Comparison of ENCODE assay signal across 8 cellular contexts in the genomic region with DNA sequence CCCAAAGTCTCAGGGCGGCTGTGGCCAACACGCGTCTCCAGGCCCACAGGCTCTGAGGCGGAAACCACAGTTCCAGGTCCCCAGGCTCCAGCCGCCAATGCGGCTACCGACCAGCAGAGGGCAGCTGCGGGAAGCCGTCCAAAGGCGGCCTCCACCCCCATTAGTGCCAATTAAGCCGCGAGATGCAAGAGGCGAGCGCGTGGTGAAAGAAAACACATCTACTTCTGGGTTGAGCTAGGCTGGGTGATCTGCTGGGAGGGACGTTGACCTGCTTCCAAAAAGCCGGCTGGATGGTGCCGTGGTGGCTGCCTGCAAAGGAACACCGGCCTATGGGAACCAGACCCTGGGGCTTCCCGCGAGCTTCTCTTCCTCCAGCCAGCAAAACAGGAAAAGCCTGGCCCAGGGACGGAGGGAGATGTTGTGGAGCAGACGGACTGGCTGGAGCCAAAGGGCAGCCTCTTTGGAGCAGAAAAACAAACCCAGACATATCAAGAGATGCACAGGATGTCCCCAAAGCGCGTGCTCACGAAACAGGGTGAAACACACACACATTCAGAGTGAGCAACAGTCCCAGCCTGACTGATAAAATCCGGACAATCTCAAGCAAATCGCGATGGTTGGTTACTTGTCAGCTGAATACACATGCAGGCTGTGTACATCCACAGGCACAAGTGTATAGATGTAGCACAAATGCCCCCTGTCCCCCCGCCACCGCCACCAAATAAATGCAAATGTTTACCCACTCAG.
DNase-seq lines count a peak whose midpoint lies in the region; ATAC-seq and TF ChIP-seq lines count a peak whose summit lies in the region.

No MANE protein-coding gene starts in this region.

- no peak overlapping the region for H3K9ac ChIP-seq in PC-3 (ENCODE audit: low read length)

- ATAC-seq in GM21737 (IDR thresholded peaks at IDR 0.05; ENCODE audit: unreplicated experiment), result peak; percentile 96
- peak; percentile 61 for ATAC-seq in PC-3
- ATAC-seq in activated naive CD8-positive, alpha-beta T cell treated with anti-CD3 and anti-CD28 coated beads, Interleukin-2, amount 50 U/mL, for 24 hours, result peak; percentile 63
- peak; percentile 89 to 93 for ATAC-seq in left cardiac atrium

- H3K9me3 Mint-ChIP-seq in activated naive CD8-positive, alpha-beta T cell treated with anti-CD3 and anti-CD28 coated beads, Interleukin-2, amount 50 U/mL, for 24 hours, result no peaks in the 10 kb centered on the region

- no peaks in the 10 kb centered on the region for H3K9me3 ChIP-seq in PC-3 (ENCODE audit: low read length)

- BruUV-seq in PC-3 (replicated peaks; lab: Mats Ljungman, UMichigan), result no TSS peak

- intact Hi-C loops in PC-3 (cut with micrococcal nuclease) (no loop called here), left cardiac atrium (cut with DNase I) (loop anchor here (2.0 to 10.0 kb wide), 4 partner anchors 408 to 792 kb away; no protein-coding TSS in a partner anchor), posterior cingulate gyrus (cut with DNase I) (loop anchor here (1.0 to 2.0 kb wide), 2 partner anchors 412 to 793 kb away; no protein-coding TSS in a partner anchor)

- H3K27ac Mint-ChIP-seq in activated naive CD8-positive, alpha-beta T cell treated with anti-CD3 and anti-CD28 coated beads, Interleukin-2, amount 50 U/mL, for 24 hours, result no peak overlapping the region

- peaks cover 25% of the 10 kb centered on the region for H3K27me3 Mint-ChIP-seq in activated naive CD8-positive, alpha-beta T cell treated with anti-CD3 and anti-CD28 coated beads, Interleukin-2, amount 50 U/mL, for 24 hours

- peak overlapping the region; percentile 83 for H2AFZ ChIP-seq in PC-3 (ENCODE audit: low read length)

- in situ Hi-C loops in G401 (cut with HindIII; ENCODE audit: low sequenced_read_pairs), result no loop called here

- peak; percentile 69 for TF ChIP-seq CTCF in PC-3 (conservative IDR thresholded peaks at IDR 0.05; ENCODE audit: low read depth, low read length)

- POLR2A ChIA-PET in PC-3 (lab: Charles Lee; ENCODE audit: unreplicated experiment), result no interaction called here

- peak; percentile 70 for TF ChIP-seq RAD21 in Ishikawa (IDR thresholded peaks at IDR 0.05; ENCODE audit: low read depth)

- H3K4me3 ChIP-seq in PC-3 (ENCODE audit: low read length), result peak overlapping the region; percentile 53; the same call in 1 of the 2 replicates

- CTCF ChIA-PET in PC-3 (lab: Charles Lee), result interaction anchor here (0.6 kb wide), 1 partner anchor 291 kb away, joined by 4 read pairs; no protein-coding TSS in a partner anchor

- H4K20me1 ChIP-seq in PC-3 (ENCODE audit: low read length), result no peaks in the 10 kb centered on the region

- H3K27me3 ChIP-seq in PC-3 (ENCODE audit: low read length), result no peaks in the 10 kb centered on the region

- H3K79me2 ChIP-seq in PC-3 (ENCODE audit: low read length), result no peaks in the 10 kb centered on the region

- H3K4me2 ChIP-seq in PC-3 (ENCODE audit: low read length), result peak overlapping the region; percentile 79

- H3K4me3 Mint-ChIP-seq in activated naive CD8-positive, alpha-beta T cell treated with anti-CD3 and anti-CD28 coated beads, Interleukin-2, amount 50 U/mL, for 24 hours, result no peak overlapping the region

- H3K27ac ChIP-seq in PC-3 (ENCODE audit: low read length), result no peak overlapping the region

- H3K36me3 ChIP-seq in PC-3 (ENCODE audit: low read depth, low read length), result no peaks in the 10 kb centered on the region

- H3K36me3 Mint-ChIP-seq in activated naive CD8-positive, alpha-beta T cell treated with anti-CD3 and anti-CD28 coated beads, Interleukin-2, amount 50 U/mL, for 24 hours (ENCODE audit: low read depth), result no peaks in the 10 kb centered on the region

- no peaks in the 10 kb centered on the region for H3K9me2 ChIP-seq in PC-3 (replicated peaks; ENCODE audit: low read length)

- DNase-seq in G401 (ENCODE audit: low spot score) (peak; percentile 83), PC-3 (peak; percentile 54), left cardiac atrium (peak; percentile 84), posterior cingulate gyrus (peak; percentile 67 to 96 (median 81)), AML-193 (lab: John Stamatoyannopoulos, UW) (no peak)
- DNase-seq in activated naive CD8-positive, alpha-beta T cell treated with anti-CD3 and anti-CD28 coated beads, Interleukin-2, amount 50 U/mL, for 24 hours, result peak; percentile 63

- H3K4me1 ChIP-seq in PC-3 (ENCODE audit: insufficient read depth, low read length), result no peaks in the 10 kb centered on the region

- H3F3A ChIP-seq in PC-3 (ENCODE audit: low read length, unreplicated experiment), result no peaks in the 10 kb centered on the region

- no peak for TF ChIP-seq EP300 in Ishikawa (IDR thresholded peaks at IDR 0.05; ENCODE audit: borderline replicate concordance)

- peaks cover 4% of the 10 kb centered on the region for H3K4me1 Mint-ChIP-seq in activated naive CD8-positive, alpha-beta T cell treated with anti-CD3 and anti-CD28 coated beads, Interleukin-2, amount 50 U/mL, for 24 hours

TF ChIP-seq in Ishikawa, 13 proteins besides CTCF, POLR2A, EP300 and RAD21:
- TF ChIP-seq TCF12 (IDR thresholded peaks at IDR 0.05; ENCODE audit: low read depth) (no peak), CEBPB (IDR thresholded peaks at IDR 0.05) (no peak), NFIC (IDR thresholded peaks at IDR 0.05) (peak; percentile 11; the same call in 1 of the 2 replicates), TAF1 (IDR thresholded peaks at IDR 0.05; ENCODE audit: low read depth) (no peak), CREB1 (IDR thresholded peaks at IDR 0.05; ENCODE audit: low read depth) (no peak), USF1 (IDR thresholded peaks at IDR 0.05) (no peak), YY1 (IDR thresholded peaks at IDR 0.05; ENCODE audit: low read depth) (no peak)

Comparison
In these comparisons a context has a peak if more than half of its experiments do, and no peak if none do; other contexts are left out.
1. DNase-seq: peak in G401 (single experiment), PC-3 (single experiment), activated naive CD8-positive, alpha-beta T cell treated with anti-CD3 and anti-CD28 coated beads, Interleukin-2, amount 50 U/mL, for 24 hours (single experiment), left cardiac atrium (single experiment) and posterior cingulate gyrus (10 of 10); none in AML-193 (0 of 2).
2. Peak in every context shown above with its lines, with median percentiles within 50 percentile points of each other: ATAC-seq.